In the genomic region with DNA sequence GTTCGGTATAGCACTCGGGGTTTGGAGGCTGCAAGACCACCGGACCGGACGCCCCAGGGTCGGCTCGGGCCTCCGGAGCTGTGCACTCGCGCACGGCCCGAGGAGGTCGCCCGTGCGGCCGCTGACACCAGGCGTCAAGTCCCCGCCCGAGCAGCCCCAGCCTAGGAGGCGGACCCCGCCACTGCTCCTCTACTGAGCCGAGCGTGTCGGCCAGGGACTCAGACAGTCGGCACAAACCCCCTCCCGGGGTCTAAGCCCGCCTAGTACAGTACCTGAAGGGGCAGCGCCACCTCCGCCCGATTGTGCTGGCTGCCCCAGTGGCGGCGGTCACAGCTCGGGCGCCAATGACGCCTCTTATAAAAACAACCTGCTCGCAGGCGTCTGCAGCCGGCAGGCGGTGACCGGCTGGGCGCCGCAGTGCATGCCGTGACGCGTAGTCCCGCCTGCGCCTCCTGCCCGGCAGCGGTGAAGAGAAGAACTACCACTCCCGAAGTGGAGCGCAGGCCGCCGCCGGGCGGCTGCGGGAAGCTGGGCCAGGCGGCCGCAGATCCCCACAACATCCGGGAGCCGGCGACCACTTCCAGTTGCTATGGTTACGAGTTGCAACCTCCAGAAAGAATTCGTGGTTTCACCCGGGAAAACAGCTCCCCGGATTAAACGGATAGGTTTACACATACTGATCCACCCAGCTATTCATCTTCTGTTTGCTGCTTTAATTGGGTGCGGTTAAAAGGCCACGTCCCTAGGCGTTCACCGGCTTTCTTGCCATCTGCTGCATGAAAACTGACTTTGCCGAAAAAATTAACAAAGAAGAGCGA, we compare ENCODE assay signal across 8 cellular contexts. TPM values are rescaled to one million over a fixed set of nuclear protein-coding genes. Genes with fewer than 3 reads are reported as not detected.
DNase-seq lines count a peak whose midpoint lies in the region; ATAC-seq, FAIRE-seq and TF ChIP-seq lines count a peak whose summit lies in the region.

A gene with protein sequence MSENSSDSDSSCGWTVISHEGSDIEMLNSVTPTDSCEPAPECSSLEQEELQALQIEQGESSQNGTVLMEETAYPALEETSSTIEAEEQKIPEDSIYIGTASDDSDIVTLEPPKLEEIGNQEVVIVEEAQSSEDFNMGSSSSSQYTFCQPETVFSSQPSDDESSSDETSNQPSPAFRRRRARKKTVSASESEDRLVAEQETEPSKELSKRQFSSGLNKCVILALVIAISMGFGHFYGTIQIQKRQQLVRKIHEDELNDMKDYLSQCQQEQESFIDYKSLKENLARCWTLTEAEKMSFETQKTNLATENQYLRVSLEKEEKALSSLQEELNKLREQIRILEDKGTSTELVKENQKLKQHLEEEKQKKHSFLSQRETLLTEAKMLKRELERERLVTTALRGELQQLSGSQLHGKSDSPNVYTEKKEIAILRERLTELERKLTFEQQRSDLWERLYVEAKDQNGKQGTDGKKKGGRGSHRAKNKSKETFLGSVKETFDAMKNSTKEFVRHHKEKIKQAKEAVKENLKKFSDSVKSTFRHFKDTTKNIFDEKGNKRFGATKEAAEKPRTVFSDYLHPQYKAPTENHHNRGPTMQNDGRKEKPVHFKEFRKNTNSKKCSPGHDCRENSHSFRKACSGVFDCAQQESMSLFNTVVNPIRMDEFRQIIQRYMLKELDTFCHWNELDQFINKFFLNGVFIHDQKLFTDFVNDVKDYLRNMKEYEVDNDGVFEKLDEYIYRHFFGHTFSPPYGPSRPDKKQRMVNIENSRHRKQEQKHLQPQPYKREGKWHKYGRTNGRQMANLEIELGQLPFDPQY (minus strand): TSS at position 411 of the 818 bp plus-strand sequence. CDS start 18,935 bp downstream, outside the sequence.
A gene with protein sequence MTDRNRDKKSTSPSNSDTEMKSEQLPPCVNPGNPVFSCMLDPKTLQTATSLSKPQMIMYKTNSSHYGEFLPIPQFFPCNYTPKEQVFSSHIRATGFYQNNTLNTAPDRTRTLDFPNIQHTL (plus strand): TSS at position 547 of the 818 bp plus-strand sequence. CDS start 274 bp downstream, outside the sequence.

- DNase-seq in AG20443 (ENCODE audit: low spot score) (peak; percentile 98), NCI-H345 treated with DMSO at 0.1 percent for 48 hours (lab: John Stamatoyannopoulos, UW; ENCODE audit: unreplicated experiment) (peak; percentile 77), cerebellum (ENCODE audit: low spot score) (peak; percentile 93), kidney (peak; percentile 97)
- DNase-seq in activated CD4-positive, CD25-positive, alpha-beta regulatory T cell treated with anti-CD3 and anti-CD28 coated beads, Interleukin-2, amount 50 U/mL, for 72 hours, result peak; percentile 87
- peak; percentile 92 for DNase-seq in stimulated activated CD4-positive, alpha-beta T cell treated with anti-CD3 and anti-CD28 coated beads, Interleukin-15, amount 100 ng/mL, for 24 hours

- H3K36me3 ChIP-seq in kidney (ENCODE audit: control insufficient read depth in 1 of 2, insufficient read depth in 2 of 2, low read length in 2 of 2), result no peaks in the 10 kb centered on the region

- no peak for FAIRE-seq in kidney (lab: Jason Lieb, UNC)

- intact Hi-C loops in kidney (cut with DNase I), result no loop called here

- peak within 1 kb of the TSS; percentile 84 to 85 for H3K9ac ChIP-seq in kidney (ENCODE audit: low read length in 2 of 2)

- ATAC-seq in GM19023 (IDR thresholded peaks at IDR 0.05; ENCODE audit: unreplicated experiment) (peak; percentile 93), HG03280 (IDR thresholded peaks at IDR 0.05; ENCODE audit: unreplicated experiment) (peak; percentile 94)

- TF ChIP-seq CTCF in kidney (IDR thresholded peaks at IDR 0.05; ENCODE audit: borderline replicate concordance, extremely low read depth, insufficient read depth), result peak; percentile 71

- H3K9me3 ChIP-seq in kidney (ENCODE audit: control insufficient read depth in 1 of 2, low read length in 2 of 2), result no peaks in the 10 kb centered on the region

- peak within 1 kb of the TSS; percentile 90 to 99 for H3K4me3 ChIP-seq in kidney (ENCODE audit: low read length in 2 of 2)

- H3K27ac ChIP-seq in kidney (ENCODE audit: low read depth in 2 of 2, low read length in 2 of 2), result peak within 1 kb of the TSS; percentile 86 to 90

- peaks cover 0 to 4% of the 10 kb centered on the region in 2 donors for H3K4me1 ChIP-seq in kidney (ENCODE audit: control insufficient read depth in 1 of 2, insufficient read depth in 1 of 2, low read depth in 1 of 2, low read length in 2 of 2)

RNA-seq across cellular contexts. Expression of the first gene that starts in this region (rescaled TPM):
- total RNA-seq in cerebellum, result 33.0 TPM
- total RNA-seq in kidney, result 93.8 TPM
- 44.4 TPM for polyA plus RNA-seq in kidney (ENCODE audit: insufficient read depth, low read depth, low replicate concordance)

RNA-seq across cellular contexts. Expression of the second gene that starts in this region (rescaled TPM):
- total RNA-seq in cerebellum (2.5 TPM), kidney (2.7 TPM)
- 9.6 TPM for polyA plus RNA-seq in kidney (ENCODE audit: insufficient read depth, low read depth, low replicate concordance)

Comparison
In these comparisons a context has a peak if more than half of its experiments do, and no peak if none do; other contexts are left out.
1. Peak in every context shown above with its lines: DNase-seq, ATAC-seq, H3K4me3 ChIP-seq and H3K27ac ChIP-seq.